Comparison of ENCODE assay signal across 12 cellular contexts in the genomic region with DNA sequence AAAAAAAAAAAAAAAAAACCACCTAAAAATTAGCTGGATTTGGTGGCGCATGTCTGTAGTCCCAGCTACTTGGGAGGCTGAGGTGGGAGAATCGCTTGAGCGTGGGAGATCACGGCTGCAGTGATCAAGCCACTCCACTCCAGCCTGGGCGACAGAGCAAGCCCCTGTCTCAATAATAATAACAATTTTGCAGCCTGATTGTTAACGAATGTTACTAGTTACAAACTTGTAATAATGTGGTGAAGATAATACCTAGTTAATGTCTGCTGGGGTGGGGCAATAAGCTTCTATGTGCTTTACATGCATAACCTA. TPM values are rescaled to one million over a fixed set of nuclear protein-coding genes. Genes with fewer than 3 reads are reported as not detected.
A peak's percentile ranks its signal among the peaks of the same experiment; 100 is the strongest.
DNase-seq lines count a peak whose midpoint lies in the region; ATAC-seq and TF ChIP-seq lines count a peak whose summit lies in the region.
"Had no signal": no experiment of that assay in that cellular context is flagged by ENCODE, and none has a peak within 500 bp of the region (broad histone marks: within the 10 kb centered on the region; RNA-seq: fewer than 3 reads in every experiment).

No MANE protein-coding gene starts in this region.

- H3K4me3 Mint-ChIP-seq in activated T-cell treated with anti-CD3 and anti-CD28 coated beads, Interleukin-2, amount 50 U/mL, for 4 hours, result peak overlapping the region; percentile 47
- H3K4me3 Mint-ChIP-seq in osteocyte (ENCODE audit: unreplicated experiment), result peak overlapping the region; percentile 56

- peak overlapping the region; percentile 95; the same call in 1 of the 2 replicates for H3K4me2 ChIP-seq in MM.1S (ENCODE audit: low read depth, low read length)

- peaks cover 15% of the 10 kb centered on the region for H3K4me1 ChIP-seq in MM.1S (ENCODE audit: low read length)
- H3K4me1 ChIP-seq: colonic mucosa had no signal

- H3K36me3 Mint-ChIP-seq in activated T-cell treated with anti-CD3 and anti-CD28 coated beads, Interleukin-2, amount 50 U/mL, for 4 hours (ENCODE audit: insufficient read depth), result peaks cover 5% of the 10 kb centered on the region
- no peaks in the 10 kb centered on the region for H3K36me3 Mint-ChIP-seq in osteocyte (ENCODE audit: unreplicated experiment)

- H3K9me3 Mint-ChIP-seq in activated T-cell treated with anti-CD3 and anti-CD28 coated beads, Interleukin-2, amount 50 U/mL, for 4 hours, result no peaks in the 10 kb centered on the region
- H3K9me3 Mint-ChIP-seq in osteocyte (ENCODE audit: unreplicated experiment), result no peaks in the 10 kb centered on the region
- H3K9me3 Mint-ChIP-seq: activated naive CD4-positive, alpha-beta T cell treated with anti-CD3 and anti-CD28 coated beads, Interleukin-2, amount 50 U/mL, for 72 hours had no signal

- H3K9me3 ChIP-seq in MM.1S (replicated peaks; ENCODE audit: insufficient read depth, low read length), result no peaks in the 10 kb centered on the region
- H3K9me3 ChIP-seq: colonic mucosa had no signal

- intact Hi-C loops in dorsolateral prefrontal cortex (cut with DNase I), result loop anchor here in 1 of 2 donors (2.0 kb wide), 1 partner anchor 44 kb away; a partner anchor contains a TSS

- no peak for DNase-seq in activated T-cell treated with anti-CD3 and anti-CD28 coated beads, Interleukin-2, amount 50 U/mL, for 4 hours
- no peak for DNase-seq in activated T-cell treated with anti-CD3 and anti-CD28 coated beads, Interleukin-2, amount 50 U/mL, for 48 hours
- DNase-seq in MM.1S (no peak), dorsolateral prefrontal cortex (peak in 1 of 10 donors; percentile 4), osteocyte (ENCODE audit: extremely low spot score, unreplicated experiment) (no peak), NCI-H446 treated with DMSO at 0.1 percent for 48 hours (lab: John Stamatoyannopoulos, UW) (no peak), HCEC 1CT (no peak), NCI-H1417 (lab: John Stamatoyannopoulos, UW) (no peak)
- DNase-seq: SHP77 treated with DMSO at 0.1 percent for 48 hours had no signal

- no peak overlapping the region for H3K27ac Mint-ChIP-seq in osteocyte (ENCODE audit: unreplicated experiment)

- no peaks in the 10 kb centered on the region for H3K27me3 ChIP-seq in MM.1S (replicated peaks; ENCODE audit: insufficient read depth, low read length)
- no peaks in the 10 kb centered on the region for H3K27me3 ChIP-seq in dorsolateral prefrontal cortex
- H3K27me3 ChIP-seq: colonic mucosa, foreskin keratinocyte had no signal

- H3K4me1 Mint-ChIP-seq in activated T-cell treated with anti-CD3 and anti-CD28 coated beads, Interleukin-2, amount 50 U/mL, for 4 hours (ENCODE audit: low read depth), result peaks cover 29% of the 10 kb centered on the region
- peaks cover 25% of the 10 kb centered on the region for H3K4me1 Mint-ChIP-seq in osteocyte (ENCODE audit: unreplicated experiment)

- H3K27ac ChIP-seq in MM.1S (ENCODE audit: low read length), result no peak overlapping the region
- H3K27ac ChIP-seq in dorsolateral prefrontal cortex, result peak overlapping the region in 33 of 59 donors; percentile 34 to 95 (median 84)
- H3K27ac ChIP-seq: foreskin keratinocyte had no signal

- no peaks in the 10 kb centered on the region for H3K9me2 ChIP-seq in MM.1S (replicated peaks; ENCODE audit: insufficient read depth, low read length)

- H3K79me2 ChIP-seq in MM.1S (ENCODE audit: low read length), result peaks cover 38% of the 10 kb centered on the region

- H2AFZ ChIP-seq in MM.1S (ENCODE audit: low read length), result no peak overlapping the region

- peaks cover 20% of the 10 kb centered on the region for H3F3A ChIP-seq in MM.1S (ENCODE audit: insufficient read depth, low read length)

- TF ChIP-seq CTCF in MM.1S (IDR thresholded peaks at IDR 0.05; ENCODE audit: low read length) (no peak), dorsolateral prefrontal cortex (IDR thresholded peaks at IDR 0.05 in 54 of 56, conservative IDR thresholded peaks at IDR 0.05 in 2 of 56; ENCODE audit: low read depth in 1 of 56, partially characterized antibody in 56 of 56) (no peak), osteocyte (IDR thresholded peaks at IDR 0.05) (no peak)

- no peaks in the 10 kb centered on the region for H3K27me3 Mint-ChIP-seq in activated T-cell treated with anti-CD3 and anti-CD28 coated beads, Interleukin-2, amount 50 U/mL, for 4 hours (ENCODE audit: low read depth)
- H3K27me3 Mint-ChIP-seq in osteocyte (ENCODE audit: unreplicated experiment), result peaks cover 4% of the 10 kb centered on the region

- H3K4me3 ChIP-seq in MM.1S (ENCODE audit: low read length) (no peak overlapping the region), dorsolateral prefrontal cortex (peak overlapping the region in 52 of 59 donors; percentile 64 to 96 (median 84))

- no peak for ATAC-seq in activated T-cell treated with anti-CD3 and anti-CD28 coated beads, Interleukin-2, amount 50 U/mL, for 4 hours

- no peaks in the 10 kb centered on the region for H3K36me3 ChIP-seq in MM.1S (replicated peaks; ENCODE audit: insufficient read depth, low read length)
- H3K36me3 ChIP-seq: colonic mucosa had no signal

- no peak overlapping the region for H3K9ac ChIP-seq in MM.1S (ENCODE audit: low read length)

- peaks cover 9% of the 10 kb centered on the region; the same call in 1 of the 2 replicates for H4K20me1 ChIP-seq in MM.1S (ENCODE audit: insufficient read depth, low read length)

RNA-seq across cellular contexts. Expression of a gene that starts 1.2 kb away (rescaled TPM):
- total RNA-seq in activated T-cell treated with anti-CD3 and anti-CD28 coated beads, Interleukin-2, amount 50 U/mL, for 4 hours, result 10 to 100 TPM; 52.2 to 61.1 (median 52.5) TPM
- total RNA-seq in dorsolateral prefrontal cortex, result 100 to 1,000 TPM in 1 of 120 experiments, 10 to 100 TPM in 119; 36.0 to 101 (median 69.0) TPM
- 61.1 and 63.2 TPM in 2 replicates for total RNA-seq in osteocyte

RNA-seq across cellular contexts. Expression of a gene that starts 44.1 kb away (rescaled TPM):
- total RNA-seq in activated T-cell treated with anti-CD3 and anti-CD28 coated beads, Interleukin-2, amount 50 U/mL, for 4 hours, result under 1 TPM; 0.32 to 0.43 (median 0.35) TPM
- total RNA-seq in dorsolateral prefrontal cortex (1 to 10 TPM in 63 of 120 experiments, under 1 TPM in 57; 0.53 to 1.9 (median 1.0) TPM), osteocyte (0.39 and 0.46 TPM in 2 replicates)

RNA-seq across cellular contexts. Expression of a gene that starts 44.2 kb away (rescaled TPM):
- 10 to 100 TPM; 32.8 to 37.2 (median 35.5) TPM for total RNA-seq in activated T-cell treated with anti-CD3 and anti-CD28 coated beads, Interleukin-2, amount 50 U/mL, for 4 hours
- total RNA-seq in dorsolateral prefrontal cortex (100 to 1,000 TPM in 11 of 120 experiments, 10 to 100 TPM in 109; 50.1 to 114 (median 83.5) TPM), osteocyte (67.6 and 69.3 TPM in 2 replicates)
